In the genomic region with DNA sequence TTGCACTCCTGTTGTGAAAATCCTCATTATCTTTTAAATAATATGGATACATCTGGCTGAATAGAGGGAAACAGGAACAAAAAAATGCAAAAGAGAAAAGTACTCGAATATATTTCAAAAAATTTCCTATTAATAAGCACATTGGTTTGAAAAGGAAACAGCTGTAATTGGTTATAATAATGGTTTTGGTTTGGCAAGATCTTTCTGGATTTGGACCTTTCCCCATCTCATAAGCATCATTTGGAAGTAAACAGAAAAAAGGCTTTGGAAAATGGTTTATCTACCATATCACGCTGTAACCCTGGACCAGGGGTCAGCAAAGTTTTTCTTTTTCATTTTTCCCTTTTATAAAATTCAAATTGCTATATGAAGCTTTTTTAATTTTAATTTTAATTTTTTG, we compare ENCODE assay signal across 26 cellular contexts.
"Had no signal": no experiment of that assay in that cellular context is flagged by ENCODE, and none has a peak within 500 bp of the region (broad histone marks: within the 10 kb centered on the region; RNA-seq: fewer than 3 reads in every experiment).

No MANE protein-coding gene starts in this region.

- H3K36me3 Mint-ChIP-seq: activated naive CD4-positive, alpha-beta T cell treated with anti-CD3 and anti-CD28 coated beads, Interleukin-2, amount 10 ng/mL, durations not matched to agents 7 days and 5 days; mesothelial cell of epicardium; natural killer cell; type B pancreatic cell; WTC11 had no signal

- H2AFZ ChIP-seq: hepatocyte had no signal

- ATAC-seq: foreskin keratinocyte, left lung, natural killer cell, sciatic nerve, WTC11 had no signal

- H3K4me3 Mint-ChIP-seq: activated naive CD4-positive, alpha-beta T cell treated with anti-CD3 and anti-CD28 coated beads, Interleukin-2, amount 10 ng/mL, durations not matched to agents 7 days and 5 days; endodermal cell; mesothelial cell of epicardium; natural killer cell; type B pancreatic cell; WTC11 had no signal

- H3K36me3 ChIP-seq: left lung, thoracic aorta, vagina had no signal

- H3K27ac Mint-ChIP-seq: activated naive CD4-positive, alpha-beta T cell treated with anti-CD3 and anti-CD28 coated beads, Interleukin-2, amount 10 ng/mL, durations not matched to agents 7 days and 5 days; endodermal cell; mesothelial cell of epicardium; type B pancreatic cell; WTC11 had no signal

- DNase-seq: activated effector memory CD4-positive, alpha-beta T cell treated with anti-CD3 and anti-CD28 coated beads, Interleukin-2, amount 50 U/mL, for 16 hours; activated naive CD4-positive, alpha-beta T cell treated with anti-CD3 and anti-CD28 coated beads, Interleukin-2, amount 10 ng/mL, durations not matched to agents 7 days and 5 days; activated T-cell treated with anti-CD3 and anti-CD28 coated beads, Interleukin-2, amount 50 U/mL, for 1 hour; amygdala; cerebellar nuclear complex; glutamatergic neuron; kidney glomerular epithelial cell; left lung; natural killer cell; small intestine; stimulated activated CD4-positive, alpha-beta T cell treated with anti-CD3 and anti-CD28 coated beads, Interleukin-2, amount 100 ng/mL, for 48 hours; stimulated activated CD8-positive, alpha-beta memory T cell treated with anti-CD3 and anti-CD28 coated beads, Interleukin-4, amount 100 ng/mL, for 48 hours; stimulated activated naive CD4-positive, alpha-beta T cell treated with Interleukin-2 at 50 U/mL for 16 hours; T-helper 9 cell had no signal

- H3K9me3 ChIP-seq: left lung, thoracic aorta, vagina had no signal

- FAIRE-seq: bronchial epithelial cell, small intestine had no signal

- H3K27ac ChIP-seq: coronary artery, foreskin keratinocyte, hepatocyte, left lung, thoracic aorta, vagina had no signal

- H3K4me1 ChIP-seq: foreskin keratinocyte had no signal

- H3K4me2 ChIP-seq: hepatocyte had no signal

- H3K4me3 ChIP-seq: coronary artery, hepatocyte, left lung, lung, thoracic aorta, vagina had no signal

- H3K79me2 ChIP-seq: hepatocyte had no signal

- H3K9me3 Mint-ChIP-seq: activated naive CD4-positive, alpha-beta T cell treated with anti-CD3 and anti-CD28 coated beads, Interleukin-2, amount 10 ng/mL, durations not matched to agents 7 days and 5 days; endodermal cell; mesothelial cell of epicardium; natural killer cell; type B pancreatic cell; WTC11 had no signal

- H3K27me3 ChIP-seq: hepatocyte, left lung, vagina had no signal
